ENCODE assay signal across 8 cellular contexts in the genomic region with DNA sequence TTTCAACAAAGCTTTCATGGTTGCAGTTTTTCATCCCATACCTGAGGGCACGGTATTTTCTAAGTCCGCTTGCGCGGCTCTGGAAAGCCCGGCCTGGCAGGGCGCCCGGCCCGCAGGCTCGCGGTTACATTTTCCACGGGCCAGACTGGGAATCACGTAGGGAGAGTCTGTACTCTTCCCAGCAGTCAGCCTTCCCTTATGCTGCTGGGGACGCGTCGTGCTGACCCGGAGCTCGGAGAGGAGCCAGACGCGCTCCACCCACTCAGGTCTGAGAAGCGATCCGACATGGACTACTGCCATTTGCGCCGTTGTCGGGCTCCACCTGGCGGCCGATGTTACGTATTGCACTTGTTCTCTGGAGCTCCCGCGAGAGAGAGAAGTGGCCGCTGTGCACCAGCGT.
DNase-seq lines count a peak whose midpoint lies in the region; ATAC-seq and TF ChIP-seq lines count a peak whose summit lies in the region.
"Not testable (repeated sequence)": the region's sequence is repeated elsewhere in the genome, so short reads cannot be mapped to it uniquely, and the experiment has no call there.

No MANE protein-coding gene starts in this region.

- not testable (repeated sequence) for H3K27ac ChIP-seq in OCI-LY3 (ENCODE audit: low read length); suprapubic skin
- peak overlapping the region in 2 of 4 donors; percentile 34 to 62 for H3K27ac ChIP-seq in gastroesophageal sphincter

- H3K9me3 Mint-ChIP-seq in activated naive CD8-positive, alpha-beta T cell treated with anti-CD3 and anti-CD28 coated beads, Interleukin-2, amount 10 ng/mL, durations not matched to agents 7 days and 5 days; natural killer cell treated with Interleukin-12 subunit alpha and Interleukin-12 subunit beta and Interleukin-15 and Interleukin-18, amount 100 ng/mL, for 72 hours: not testable (repeated sequence)

- POLR2A ChIA-PET in activated naive CD8-positive, alpha-beta T cell treated with anti-CD3 and anti-CD28 coated beads, Interleukin-2, amount 10 ng/mL, durations not matched to agents 7 days and 5 days (lab: Charles Lee): not testable (repeated sequence)

- H3K4me1 ChIP-seq in OCI-LY3 (ENCODE audit: low read length); gastroesophageal sphincter; suprapubic skin: not testable (repeated sequence)

- H3K27me3 Mint-ChIP-seq in activated naive CD8-positive, alpha-beta T cell treated with anti-CD3 and anti-CD28 coated beads, Interleukin-2, amount 10 ng/mL, durations not matched to agents 7 days and 5 days; natural killer cell treated with Interleukin-12 subunit alpha and Interleukin-12 subunit beta and Interleukin-15 and Interleukin-18, amount 100 ng/mL, for 72 hours: not testable (repeated sequence)

- H3K79me2 ChIP-seq in OCI-LY3 (ENCODE audit: low read length): not testable (repeated sequence)

- H3K27ac Mint-ChIP-seq in activated naive CD8-positive, alpha-beta T cell treated with anti-CD3 and anti-CD28 coated beads, Interleukin-2, amount 10 ng/mL, durations not matched to agents 7 days and 5 days; natural killer cell treated with Interleukin-12 subunit alpha and Interleukin-12 subunit beta and Interleukin-15 and Interleukin-18, amount 100 ng/mL, for 72 hours: not testable (repeated sequence)

- not testable (repeated sequence) for H4K20me1 ChIP-seq in OCI-LY3 (ENCODE audit: insufficient read depth, low read length)

- not testable (repeated sequence) for TF ChIP-seq EP300 in gastroesophageal sphincter (IDR thresholded peaks at IDR 0.05); suprapubic skin (IDR thresholded peaks at IDR 0.05)

- WGBS in gastroesophageal sphincter (ENCODE audit: low coverage in 1 of 2), 2 donors: no CpG with 5 or more reads among the region's 31 CpGs
- 0% methylated on average over 17 of the region's 31 CpGs for WGBS in suprapubic skin

- not testable (repeated sequence) for H2AFZ ChIP-seq in OCI-LY3 (ENCODE audit: low read depth, low read length)

- DNase-seq in GM12864 (ENCODE audit: low read depth); natural killer cell treated with Interleukin-12 subunit alpha and Interleukin-12 subunit beta and Interleukin-15 and Interleukin-18, amount 100 ng/mL, for 72 hours (ENCODE audit: low spot score): not testable (repeated sequence)
- peak; percentile 64 for DNase-seq in activated naive CD8-positive, alpha-beta T cell treated with anti-CD3 and anti-CD28 coated beads, Interleukin-2, amount 10 ng/mL, durations not matched to agents 7 days and 5 days
- peak; percentile 67 to 78 for DNase-seq in suprapubic skin (ENCODE audit: low spot score in 2 of 2)

- H3K9me3 ChIP-seq in OCI-LY3 (ENCODE audit: insufficient read depth, low read length); gastroesophageal sphincter; suprapubic skin: not testable (repeated sequence)

- not testable (repeated sequence) for H3K9ac ChIP-seq in OCI-LY3 (ENCODE audit: low read length)

- not testable (repeated sequence) for H3K4me1 Mint-ChIP-seq in activated naive CD8-positive, alpha-beta T cell treated with anti-CD3 and anti-CD28 coated beads, Interleukin-2, amount 10 ng/mL, durations not matched to agents 7 days and 5 days; natural killer cell treated with Interleukin-12 subunit alpha and Interleukin-12 subunit beta and Interleukin-15 and Interleukin-18, amount 100 ng/mL, for 72 hours (ENCODE audit: low read depth in 2 of 2)

- ATAC-seq in GM21367 (IDR thresholded peaks at IDR 0.05; ENCODE audit: unreplicated experiment): peak; percentile 100
- ATAC-seq in HG02973 (IDR thresholded peaks at IDR 0.05; ENCODE audit: unreplicated experiment): peak; percentile 98
- peak; percentile 81 for ATAC-seq in activated naive CD8-positive, alpha-beta T cell treated with anti-CD3 and anti-CD28 coated beads, Interleukin-2, amount 10 ng/mL, durations not matched to agents 7 days and 5 days (ENCODE audit: low read depth)
- peak; percentile 100 for ATAC-seq in gastroesophageal sphincter
- peak; percentile 95 to 98 for ATAC-seq in natural killer cell treated with Interleukin-12 subunit alpha and Interleukin-12 subunit beta and Interleukin-15 and Interleukin-18, amount 100 ng/mL, for 72 hours

- H3K4me2 ChIP-seq in OCI-LY3 (ENCODE audit: low read length): 0 out of 2 replicates have a peak overlapping the region, but pooled peaks have one; percentile 28

- H3K4me3 ChIP-seq in GM12864 (ENCODE audit: low read depth, low read length) (peak overlapping the region; percentile 20; the same call in 1 of the 2 replicates), gastroesophageal sphincter (peak overlapping the region; percentile 5 to 42), suprapubic skin (peak overlapping the region; percentile 38)
- H3K4me3 ChIP-seq in OCI-LY3 (ENCODE audit: low read length): not testable (repeated sequence)

- H3K36me3 Mint-ChIP-seq in activated naive CD8-positive, alpha-beta T cell treated with anti-CD3 and anti-CD28 coated beads, Interleukin-2, amount 10 ng/mL, durations not matched to agents 7 days and 5 days; natural killer cell treated with Interleukin-12 subunit alpha and Interleukin-12 subunit beta and Interleukin-15 and Interleukin-18, amount 100 ng/mL, for 72 hours: not testable (repeated sequence)

- H3K4me3 Mint-ChIP-seq in activated naive CD8-positive, alpha-beta T cell treated with anti-CD3 and anti-CD28 coated beads, Interleukin-2, amount 10 ng/mL, durations not matched to agents 7 days and 5 days; natural killer cell treated with Interleukin-12 subunit alpha and Interleukin-12 subunit beta and Interleukin-15 and Interleukin-18, amount 100 ng/mL, for 72 hours: not testable (repeated sequence)

- not testable (repeated sequence) for TF ChIP-seq POLR2A in gastroesophageal sphincter (IDR thresholded peaks at IDR 0.05); suprapubic skin (IDR thresholded peaks at IDR 0.05)

- H3K36me3 ChIP-seq in OCI-LY3 (replicated peaks; ENCODE audit: low read depth, low read length); gastroesophageal sphincter; suprapubic skin: not testable (repeated sequence)

- TF ChIP-seq CTCF in GM12864 (IDR thresholded peaks at IDR 0.05; ENCODE audit: low read depth, low read length, missing control alignments); OCI-LY3 (IDR thresholded peaks at IDR 0.05; ENCODE audit: low read depth, low read length); suprapubic skin (IDR thresholded peaks at IDR 0.05): not testable (repeated sequence)
- TF ChIP-seq CTCF in gastroesophageal sphincter (IDR thresholded peaks at IDR 0.05): peak in 1 of 4 experiments; percentile 21

- not testable (repeated sequence) for H3K27me3 ChIP-seq in OCI-LY3 (ENCODE audit: low read depth, low read length); gastroesophageal sphincter; suprapubic skin
